Comparison of ENCODE assay signal across 20 cellular contexts in genomic region chr10:113620486-113620885, GRCh38. TPM values are rescaled to one million over a fixed set of nuclear protein-coding genes. Genes with fewer than 3 reads are reported as not detected.
DNase-seq lines count a peak whose midpoint lies in the region; ATAC-seq and TF ChIP-seq lines count a peak whose summit lies in the region.
"Had no signal": no experiment of that assay in that cellular context is flagged by ENCODE, and none has a peak within 500 bp of the region (broad histone marks: within the 10 kb centered on the region; RNA-seq: fewer than 3 reads in every experiment).

No MANE protein-coding gene starts in this region.

- TF ChIP-seq CTCF in psoas muscle (IDR thresholded peaks at IDR 0.05) = no peak

- WGBS in psoas muscle, 3 donors = 70 to 82% (median 76%) methylated on average over 8 of the region's 8 CpGs

- ATAC-seq in psoas muscle = no peak
- no peak for ATAC-seq in GM21619 (IDR thresholded peaks at IDR 0.05; ENCODE audit: unreplicated experiment)
- ATAC-seq: GM12878, K562, Right ventricle myocardium inferior had no signal

- no peak overlapping the region for H3K4me3 ChIP-seq in psoas muscle
- H3K4me3 ChIP-seq: GM12878, K562 had no signal

- DNase-seq in NCI-H1092 (lab: John Stamatoyannopoulos, UW) (peak; percentile 28), NCI-H146 (lab: John Stamatoyannopoulos, UW) (peak; percentile 71), NCI-H2227 treated with DMSO at 0.1 percent for 48 hours (lab: John Stamatoyannopoulos, UW) (peak; percentile 42), psoas muscle (no peak), CD1c-positive myeloid dendritic cell (ENCODE audit: extremely low spot score) (no peak)
- DNase-seq in activated CD4-positive, alpha-beta T cell treated with anti-CD3 and anti-CD28 coated beads, Interleukin-2, amount 50 U/mL, for 1 hour = no peak
- DNase-seq: BE2C; CD4-positive, alpha-beta memory T cell; DMS53; EL; NCI-H1436; NCI-H2081; NCI-H526; NK-92 treated with Interleukin-12 subunit alpha and Interleukin-12 subunit beta, amount 100 ng/mL, for 24 hours had no signal

- H3K4me1 ChIP-seq in psoas muscle = peaks cover 49% of the 10 kb centered on the region
- H3K4me1 ChIP-seq: BE2C had no signal

- intact Hi-C loops in psoas muscle (cut with DNase I) = no loop called here

- H3K27me3 ChIP-seq in psoas muscle (ENCODE audit: insufficient read depth in 3 of 3, low read length in 2 of 3) = no peaks in the 10 kb centered on the region
- H3K27me3 ChIP-seq: BE2C had no signal

- H3K9me3 ChIP-seq in psoas muscle = no peaks in the 10 kb centered on the region
- H3K9me3 ChIP-seq: BE2C had no signal

- peak overlapping the region; percentile 81 for H3K27ac ChIP-seq in psoas muscle

- peaks cover 0 to 95% of the 10 kb centered on the region in 2 donors for H3K36me3 ChIP-seq in psoas muscle (ENCODE audit: insufficient read depth in 1 of 2, low read depth in 1 of 2)
- H3K36me3 ChIP-seq: BE2C had no signal

RNA-seq across cellular contexts. Expression of gene NRAP, which starts 43.4 kb away (rescaled TPM):
- total RNA-seq in psoas muscle = 1,000 to 10,000 TPM; 1,429 to 2,239 (median 2,182) TPM
- 100 to 1,000 TPM in 2 of 3 donors, 10 to 100 TPM in 1; 41.4 to 503 (median 320) TPM for polyA plus RNA-seq in psoas muscle
- total RNA-seq: CD4-positive, alpha-beta memory T cell; GM12878; H1; K562; OCI-LY7 had no signal
- polyA plus RNA-seq: CD4-positive, alpha-beta memory T cell; GM12878; H1; K562 had no signal

RNA-seq across cellular contexts. Expression of gene CASP7, which starts 59.2 kb away (rescaled TPM):
- total RNA-seq in psoas muscle = 10 to 100 TPM in 3 of 4 donors, 1 to 10 TPM in 1; 8.2 to 12.4 (median 12.0) TPM
- polyA plus RNA-seq in psoas muscle = 10 to 100 TPM in 1 of 3 donors, 1 to 10 TPM in 2; 4.5 to 24.7 (median 7.4) TPM

Comparison
In these comparisons a context has a peak if more than half of its experiments do, and no peak if none do; other contexts are left out.
1. DNase-seq: peak in NCI-H1092 (single experiment), NCI-H146 (single experiment) and NCI-H2227 treated with DMSO at 0.1 percent for 48 hours (single experiment); none in psoas muscle (0 of 2), activated CD4-positive, alpha-beta T cell treated with anti-CD3 and anti-CD28 coated beads, Interleukin-2, amount 50 U/mL, for 1 hour (single experiment) and CD1c-positive myeloid dendritic cell (single experiment).